ENCODE assay signal across 8 cellular contexts in genomic region chr10:99329891-99330674, GRCh38. TPM values are rescaled to one million over a fixed set of nuclear protein-coding genes. Genes with fewer than 3 reads are reported as not detected.
DNase-seq lines count a peak whose midpoint lies in the region; ATAC-seq and TF ChIP-seq lines count a peak whose summit lies in the region.

No MANE protein-coding gene starts in this region.

- TF ChIP-seq CTCF in heart left ventricle (IDR thresholded peaks at IDR 0.05): no peak

- peaks cover 12% of the 10 kb centered on the region for H3K4me1 Mint-ChIP-seq in activated CD4-positive, alpha-beta T cell treated with anti-CD3 and anti-CD28 coated beads, Interleukin-2, amount 10 ng/mL, durations not matched to agents 7 days and 5 days

- H3K27me3 ChIP-seq in heart left ventricle (peaks cover 0 to 71% (median 31%) of the 10 kb centered on the region in 9 donors), SJCRH30 (no peaks in the 10 kb centered on the region)

- POLR2A ChIA-PET in activated CD4-positive, alpha-beta T cell treated with anti-CD3 and anti-CD28 coated beads, Interleukin-2, amount 10 ng/mL, durations not matched to agents 7 days and 5 days (lab: Charles Lee): no interaction called here

- H3K4me3 Mint-ChIP-seq in activated CD4-positive, alpha-beta T cell treated with anti-CD3 and anti-CD28 coated beads, Interleukin-2, amount 10 ng/mL, durations not matched to agents 7 days and 5 days: peak overlapping the region; percentile 17

- peak; percentile 34 for ATAC-seq in HG03064 (IDR thresholded peaks at IDR 0.05; ENCODE audit: low read depth, unreplicated experiment)
- peak in 3 of 4 donors; percentile 44 to 73 (median 66) for ATAC-seq in heart left ventricle

- no peaks in the 10 kb centered on the region for H3K9me3 Mint-ChIP-seq in activated CD4-positive, alpha-beta T cell treated with anti-CD3 and anti-CD28 coated beads, Interleukin-2, amount 10 ng/mL, durations not matched to agents 7 days and 5 days

- TF ChIP-seq POLR2A in heart left ventricle (IDR thresholded peaks at IDR 0.05): no peak

- H3K9me3 ChIP-seq in heart left ventricle (no peaks in the 10 kb centered on the region), SJCRH30 (replicated peaks) (no peaks in the 10 kb centered on the region)

- H3K27ac ChIP-seq in heart left ventricle (no peak overlapping the region), SJCRH30 (no peak overlapping the region)

- intact Hi-C loops in heart left ventricle (cut with DNase I): no loop called here

- H3K4me1 ChIP-seq in heart left ventricle (peaks cover 0 to 19% (median 11%) of the 10 kb centered on the region in 12 donors), SJCRH30 (no peaks in the 10 kb centered on the region)

- WGBS in heart left ventricle, 4 donors: 0 to 2% (median 1%) methylated on average over 21 to 84 of the region's 84 CpGs

- no peak overlapping the region for H3K27ac Mint-ChIP-seq in activated CD4-positive, alpha-beta T cell treated with anti-CD3 and anti-CD28 coated beads, Interleukin-2, amount 10 ng/mL, durations not matched to agents 7 days and 5 days

- H3K36me3 ChIP-seq in heart left ventricle: no peaks in the 10 kb centered on the region
- no peaks in the 10 kb centered on the region for H3K36me3 ChIP-seq in SJCRH30

- peaks cover 34% of the 10 kb centered on the region for H3K27me3 Mint-ChIP-seq in activated CD4-positive, alpha-beta T cell treated with anti-CD3 and anti-CD28 coated beads, Interleukin-2, amount 10 ng/mL, durations not matched to agents 7 days and 5 days

- H3K4me3 ChIP-seq in heart left ventricle (peak overlapping the region; percentile 24 to 55 (median 44)), SJCRH30 (no peak overlapping the region)

- CTCF ChIA-PET in activated CD4-positive, alpha-beta T cell treated with anti-CD3 and anti-CD28 coated beads, Interleukin-2, amount 10 ng/mL, durations not matched to agents 7 days and 5 days (lab: Charles Lee): no interaction called here

- DNase-seq in activated CD4-positive, alpha-beta T cell treated with anti-CD3 and anti-CD28 coated beads, Interleukin-2, amount 10 ng/mL, durations not matched to agents 7 days and 5 days: peak; percentile 7
- no peak for DNase-seq in activated CD4-positive, alpha-beta T cell treated with anti-CD3 and anti-CD28 coated beads for 1 hour
- peak; percentile 18 for DNase-seq in activated T-cell treated with anti-CD3 and anti-CD28 coated beads, Interleukin-2, amount 50 U/mL, for 1 hour
- peak in 1 of 5 donors; percentile 30 for DNase-seq in heart left ventricle
- peak; percentile 87 for DNase-seq in retina
- DNase-seq in SJCRH30: no peak
- no peak for DNase-seq in effector CD4-positive, alpha-beta T cell

- H3K36me3 Mint-ChIP-seq in activated CD4-positive, alpha-beta T cell treated with anti-CD3 and anti-CD28 coated beads, Interleukin-2, amount 10 ng/mL, durations not matched to agents 7 days and 5 days (ENCODE audit: low read depth): no peaks in the 10 kb centered on the region

RNA-seq across cellular contexts. Expression of gene CNNM1, which starts 0.9 kb away (rescaled TPM):
- under 1 TPM; 0.54 to 0.57 TPM for total RNA-seq in activated CD4-positive, alpha-beta T cell treated with anti-CD3 and anti-CD28 coated beads, Interleukin-2, amount 10 ng/mL, durations not matched to agents 7 days and 5 days
- under 1 TPM in 6 of 9 donors, not detected in 3; 0.04 to 0.43 (median 0.13) TPM for total RNA-seq in heart left ventricle
- polyA plus RNA-seq in heart left ventricle: under 1 TPM in 1 of 2 donors, not detected in 1; 0.08 TPM
- not detected in 2 replicates for total RNA-seq in SJCRH30 (2014; rRNA removed; shearing (Covaris generic))

Comparison
In these comparisons a context has a peak if more than half of its experiments do, and no peak if none do; other contexts are left out.
1. DNase-seq: peak in activated CD4-positive, alpha-beta T cell treated with anti-CD3 and anti-CD28 coated beads, Interleukin-2, amount 10 ng/mL, durations not matched to agents 7 days and 5 days (single experiment), activated T-cell treated with anti-CD3 and anti-CD28 coated beads, Interleukin-2, amount 50 U/mL, for 1 hour (single experiment) and retina (single experiment); none in activated CD4-positive, alpha-beta T cell treated with anti-CD3 and anti-CD28 coated beads for 1 hour (single experiment), SJCRH30 (0 of 2) and effector CD4-positive, alpha-beta T cell (single experiment).